In the genomic region with DNA sequence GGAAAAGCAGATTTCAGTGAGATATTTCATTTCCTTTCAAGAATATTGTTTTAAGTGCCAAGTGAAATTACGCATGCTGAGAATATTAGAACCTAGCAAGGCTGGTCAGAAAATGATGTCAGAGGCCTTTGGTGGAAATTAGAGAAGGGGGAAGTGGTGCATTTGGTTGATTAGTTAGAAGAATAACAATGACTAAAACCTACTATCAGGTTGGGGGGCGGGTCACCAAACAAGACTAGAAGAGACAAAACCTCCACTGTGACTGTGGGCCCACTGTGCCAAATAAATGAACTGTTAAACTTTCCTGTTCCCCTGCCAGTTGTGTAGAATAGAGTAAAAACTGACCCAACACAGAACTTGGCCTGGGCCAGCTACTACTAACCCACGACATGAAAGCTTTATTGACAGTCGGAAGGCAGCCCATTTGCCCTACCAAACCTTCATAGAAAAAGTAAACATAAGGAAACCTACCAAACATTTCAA, we compare ENCODE assay signal across 8 cellular contexts. TPM values are rescaled to one million over a fixed set of nuclear protein-coding genes. Genes with fewer than 3 reads are reported as not detected.
DNase-seq lines count a peak whose midpoint lies in the region; ATAC-seq and TF ChIP-seq lines count a peak whose summit lies in the region.

No MANE protein-coding gene starts in this region.

- H3K9me2 ChIP-seq in OCI-LY7 (ENCODE audit: insufficient read depth, low read length), result no peaks in the 10 kb centered on the region

- no TSS peak for BruUV-seq in OCI-LY7 (replicated peaks; lab: Mats Ljungman, UMichigan)

- peak overlapping the region; percentile 17 for H3K9ac ChIP-seq in HUES6 (ENCODE audit: low read length)

- 88% methylated on average over 4 of the region's 4 CpGs for WGBS in thymus

- H3K27me3 ChIP-seq in HUES6 (ENCODE audit: control insufficient read depth, insufficient read depth, low read length), result peaks cover 16% of the 10 kb centered on the region
- H3K27me3 ChIP-seq in ascending aorta, result no peaks in the 10 kb centered on the region
- H3K27me3 ChIP-seq in left lung, result peaks cover 0 to 5% of the 10 kb centered on the region in 2 donors
- peaks cover 7% of the 10 kb centered on the region for H3K27me3 ChIP-seq in thymus (ENCODE audit: control insufficient read depth, insufficient read depth)

- H2AFZ ChIP-seq in OCI-LY7 (ENCODE audit: low read length), result no peak overlapping the region

- H3K27ac ChIP-seq in HUES6 (ENCODE audit: low read depth, low read length) (no peak overlapping the region), ascending aorta (peak overlapping the region in 1 of 2 donors; percentile 40), left lung (peak overlapping the region; percentile 8 to 43), thymus (ENCODE audit: low read depth) (no peak overlapping the region), OCI-LY7 (ENCODE audit: low read depth, low read length, poor library complexity, severe bottlenecking) (no peak overlapping the region)

- ATAC-seq in left lung (no peak), HG03520 (IDR thresholded peaks at IDR 0.05; ENCODE audit: unreplicated experiment) (no peak), HG03196 (IDR thresholded peaks at IDR 0.05; ENCODE audit: unreplicated experiment) (no peak)

- H3K36me3 ChIP-seq in HUES6 (ENCODE audit: control insufficient read depth, insufficient read depth, low read length) (no peaks in the 10 kb centered on the region), ascending aorta (no peaks in the 10 kb centered on the region), left lung (no peaks in the 10 kb centered on the region), thymus (ENCODE audit: control insufficient read depth, insufficient read depth) (no peaks in the 10 kb centered on the region), OCI-LY7 (ENCODE audit: insufficient read depth, low read length) (no peaks in the 10 kb centered on the region)

- H3K4me2 ChIP-seq in OCI-LY7 (ENCODE audit: low read length), result no peak overlapping the region

- CTCF ChIA-PET in OCI-LY7 (lab: Charles Lee; ENCODE audit: unreplicated experiment), result no interaction called here

- intact Hi-C loops in ascending aorta (cut with DNase I), result loop anchor here (2.0 to 10.0 kb wide), 4 partner anchors 69 to 339 kb away; a partner anchor contains a TSS
- intact Hi-C loops in left lung (cut with DNase I), result no loop called here
- intact Hi-C loops in OCI-LY7 (cut with micrococcal nuclease; ENCODE audit: unreplicated experiment), result no loop called here

- no peaks in the 10 kb centered on the region for H3K79me2 ChIP-seq in OCI-LY7 (ENCODE audit: insufficient read depth, low read depth, low read length)

- TF ChIP-seq CTCF in ascending aorta (IDR thresholded peaks at IDR 0.05), result no peak
- no peak for TF ChIP-seq CTCF in left lung (IDR thresholded peaks at IDR 0.05)
- no peak for TF ChIP-seq CTCF in OCI-LY7 (conservative IDR thresholded peaks at IDR 0.05; ENCODE audit: low read length)

- DNase-seq in Daoy (ENCODE audit: low read depth) (peak; percentile 76), ascending aorta (ENCODE audit: low spot score in 2 of 2) (peak in 1 of 2 donors; percentile 69), left lung (no peak), OCI-LY7 (ENCODE audit: low spot score) (no peak)

- peak overlapping the region; percentile 75 for H3K4me3 ChIP-seq in HUES6 (ENCODE audit: low read depth, low read length)
- peak overlapping the region; percentile 92 to 93 for H3K4me3 ChIP-seq in ascending aorta
- H3K4me3 ChIP-seq in left lung, result peak overlapping the region; percentile 66 to 81
- peak overlapping the region; percentile 19 for H3K4me3 ChIP-seq in thymus (ENCODE audit: low read length)
- no peak overlapping the region for H3K4me3 ChIP-seq in OCI-LY7 (ENCODE audit: low read depth, low read length, poor library complexity, severe bottlenecking)

- H3K4me1 ChIP-seq in HUES6 (ENCODE audit: control insufficient read depth, insufficient read depth, low read length), result peaks cover 40% of the 10 kb centered on the region
- H3K4me1 ChIP-seq in ascending aorta, result peaks cover 0 to 24% of the 10 kb centered on the region in 2 donors
- peaks cover 11 to 54% of the 10 kb centered on the region in 2 donors for H3K4me1 ChIP-seq in left lung
- peaks cover 16% of the 10 kb centered on the region for H3K4me1 ChIP-seq in thymus (ENCODE audit: control insufficient read depth, insufficient read depth, low read length)
- peaks cover 21% of the 10 kb centered on the region for H3K4me1 ChIP-seq in OCI-LY7 (ENCODE audit: insufficient read depth, low read length, poor library complexity, severe bottlenecking)

- H4K20me1 ChIP-seq in OCI-LY7 (ENCODE audit: insufficient read depth, low read length), result peaks cover 22% of the 10 kb centered on the region

- no peaks in the 10 kb centered on the region for H3K9me3 ChIP-seq in HUES6 (ENCODE audit: control insufficient read depth, insufficient read depth, low read depth, low read length)
- no peaks in the 10 kb centered on the region for H3K9me3 ChIP-seq in ascending aorta
- H3K9me3 ChIP-seq in left lung, result no peaks in the 10 kb centered on the region
- H3K9me3 ChIP-seq in thymus (ENCODE audit: control insufficient read depth), result no peaks in the 10 kb centered on the region
- H3K9me3 ChIP-seq in OCI-LY7 (ENCODE audit: low read length), result no peaks in the 10 kb centered on the region

- POLR2A ChIA-PET in OCI-LY7 (lab: Charles Lee), result no interaction called here

RNA-seq across cellular contexts. Expression of a gene that starts 2.9 kb away (rescaled TPM):
- total RNA-seq in Daoy (2014; rRNA removed; shearing (Covaris generic)), result 9.1 and 12.2 TPM in 2 replicates
- total RNA-seq in ascending aorta, result 65.7 TPM
- total RNA-seq in left lung, result 10 to 100 TPM; 51.3 to 52.0 TPM
- polyA plus RNA-seq in thymus, result 7.9 TPM
- 4.6 and 4.7 TPM in 2 replicates for total RNA-seq in OCI-LY7 (2014; rRNA removed; shearing (Covaris generic))
- 6.5 and 8.4 TPM in 2 replicates for total RNA-seq in OCI-LY7 (2022)

Comparison
In these comparisons a context has a peak if more than half of its experiments do, and no peak if none do; other contexts are left out.
1. H3K27ac ChIP-seq: peak in left lung (2 of 2); none in HUES6 (single experiment), thymus (single experiment) and OCI-LY7 (single experiment).